In genomic region chr10:12455318-12455717, GRCh38 we compare ENCODE assay signal across 24 cellular contexts.
"Had no signal": no experiment of that assay in that cellular context is flagged by ENCODE, and none has a peak within 500 bp of the region (broad histone marks: within the 10 kb centered on the region; RNA-seq: fewer than 3 reads in every experiment).

No MANE protein-coding gene starts in this region.

- ATAC-seq: activated CD4-positive, alpha-beta T cell treated with anti-CD3 and anti-CD28 coated beads for 36 hours; activated CD8-positive, alpha-beta memory T cell treated with anti-CD3 and anti-CD28 coated beads, Interleukin-2, amount 10 ng/mL, durations not matched to agents 7 days and 5 days; activated CD8-positive, alpha-beta T cell treated with anti-CD3 and anti-CD28 coated beads, Interleukin-2, amount 10 ng/mL, durations not matched to agents 7 days and 5 days; activated naive CD4-positive, alpha-beta T cell treated with anti-CD3 and anti-CD28 coated beads, Interleukin-2, amount 50 U/mL, for 72 hours; psoas muscle; stimulated activated effector memory CD8-positive, alpha-beta T cell treated with anti-CD3 and anti-CD28 coated beads, Interleukin-12 subunit alpha, Interleukin-12 subunit beta, amount 100 ng/mL, for 72 hours had no signal

- H3K9me3 Mint-ChIP-seq: activated naive CD4-positive, alpha-beta T cell treated with anti-CD3 and anti-CD28 coated beads, Interleukin-2, amount 50 U/mL, for 72 hours; activated T-helper 2 cell treated with anti-CD3 and anti-CD28 coated beads, Interferon-gamma antibody, Interleukin-2, Interleukin-4, amounts not matched to agents 10 μg/mL and 5 μg/mL and 100 μg/mL, durations not matched to agents 14 hours and 24 hours and 36 hours; memory B cell; stimulated activated effector memory CD8-positive, alpha-beta T cell treated with anti-CD3 and anti-CD28 coated beads, Interleukin-12 subunit alpha, Interleukin-12 subunit beta, amount 100 ng/mL, for 72 hours; T-helper 2 cell treated with Interferon-gamma antibody and Interleukin-4, amounts not matched to agents 5 μg/mL and 100 μg/mL, for 36 hours had no signal

- DNase-seq: activated CD4-positive, alpha-beta T cell treated with anti-CD3 and anti-CD28 coated beads for 36 hours; activated CD4-positive, CD25-positive, alpha-beta regulatory T cell; activated CD8-positive, alpha-beta memory T cell treated with anti-CD3 and anti-CD28 coated beads, Interleukin-2, amount 10 ng/mL, durations not matched to agents 7 days and 5 days; activated CD8-positive, alpha-beta T cell treated with anti-CD3 and anti-CD28 coated beads, Interleukin-2, amount 10 ng/mL, durations not matched to agents 7 days and 5 days; activated naive CD4-positive, alpha-beta T cell; activated T-cell treated with anti-CD3 and anti-CD28 coated beads, Interleukin-2, amount 50 U/mL, for 48 hours; anterior cingulate cortex; cerebellar nuclear complex; cortex of kidney; head of caudate nucleus; hippocampal formation; nucleus accumbens; psoas muscle; sigmoid colon; stimulated activated CD4-positive, alpha-beta T cell treated with anti-CD3 and anti-CD28 coated beads, Interleukin-4, amount 100 ng/mL, for 24 hours; stomach; T-helper 1 cell; thyroid gland had no signal

- H3K27me3 Mint-ChIP-seq: activated CD4-positive, alpha-beta T cell treated with anti-CD3 and anti-CD28 coated beads for 36 hours; memory B cell had no signal

- H3K9ac ChIP-seq: parathyroid adenoma had no signal

- H3K9me3 ChIP-seq: psoas muscle, sigmoid colon, stomach, thyroid gland had no signal

- H3K27me3 ChIP-seq: sigmoid colon, stomach, thyroid gland had no signal

- H2AFZ ChIP-seq: parathyroid adenoma had no signal

- H3K4me1 Mint-ChIP-seq: activated CD8-positive, alpha-beta memory T cell treated with anti-CD3 and anti-CD28 coated beads, Interleukin-2, amount 10 ng/mL, durations not matched to agents 7 days and 5 days had no signal

- H3K4me1 ChIP-seq: parathyroid adenoma, psoas muscle had no signal

- H3K4me3 ChIP-seq: psoas muscle, sigmoid colon, stomach, thyroid gland had no signal

- H3K36me3 ChIP-seq: sigmoid colon, stomach, thyroid gland had no signal

- H3K27ac ChIP-seq: parathyroid adenoma, psoas muscle, sigmoid colon, stomach, thyroid gland had no signal

- H3K4me3 Mint-ChIP-seq: activated CD4-positive, alpha-beta T cell treated with anti-CD3 and anti-CD28 coated beads for 36 hours; activated CD8-positive, alpha-beta memory T cell treated with anti-CD3 and anti-CD28 coated beads, Interleukin-2, amount 10 ng/mL, durations not matched to agents 7 days and 5 days; activated CD8-positive, alpha-beta T cell treated with anti-CD3 and anti-CD28 coated beads, Interleukin-2, amount 10 ng/mL, durations not matched to agents 7 days and 5 days; memory B cell; stimulated activated effector memory CD8-positive, alpha-beta T cell treated with anti-CD3 and anti-CD28 coated beads, Interleukin-12 subunit alpha, Interleukin-12 subunit beta, amount 100 ng/mL, for 72 hours; T-helper 2 cell treated with Interferon-gamma antibody and Interleukin-4, amounts not matched to agents 5 μg/mL and 100 μg/mL, for 36 hours had no signal

- H3K36me3 Mint-ChIP-seq: activated CD8-positive, alpha-beta memory T cell treated with anti-CD3 and anti-CD28 coated beads, Interleukin-2, amount 10 ng/mL, durations not matched to agents 7 days and 5 days; activated naive CD4-positive, alpha-beta T cell treated with anti-CD3 and anti-CD28 coated beads, Interleukin-2, amount 50 U/mL, for 72 hours; stimulated activated effector memory CD8-positive, alpha-beta T cell treated with anti-CD3 and anti-CD28 coated beads, Interleukin-12 subunit alpha, Interleukin-12 subunit beta, amount 100 ng/mL, for 72 hours had no signal

- H3K79me2 ChIP-seq: parathyroid adenoma had no signal

- H3K27ac Mint-ChIP-seq: activated CD4-positive, alpha-beta T cell treated with anti-CD3 and anti-CD28 coated beads for 36 hours; activated CD8-positive, alpha-beta memory T cell treated with anti-CD3 and anti-CD28 coated beads, Interleukin-2, amount 10 ng/mL, durations not matched to agents 7 days and 5 days; activated CD8-positive, alpha-beta T cell treated with anti-CD3 and anti-CD28 coated beads, Interleukin-2, amount 10 ng/mL, durations not matched to agents 7 days and 5 days; activated naive CD4-positive, alpha-beta T cell treated with anti-CD3 and anti-CD28 coated beads, Interleukin-2, amount 50 U/mL, for 72 hours; activated T-helper 2 cell treated with anti-CD3 and anti-CD28 coated beads, Interferon-gamma antibody, Interleukin-2, Interleukin-4, amounts not matched to agents 10 μg/mL and 5 μg/mL and 100 μg/mL, durations not matched to agents 14 hours and 24 hours and 36 hours; memory B cell; stimulated activated effector memory CD8-positive, alpha-beta T cell treated with anti-CD3 and anti-CD28 coated beads, Interleukin-12 subunit alpha, Interleukin-12 subunit beta, amount 100 ng/mL, for 72 hours; T-helper 2 cell treated with Interferon-gamma antibody and Interleukin-4, amounts not matched to agents 5 μg/mL and 100 μg/mL, for 36 hours had no signal
